17 cellular contexts compared by ENCODE assay signal in the genomic region with DNA sequence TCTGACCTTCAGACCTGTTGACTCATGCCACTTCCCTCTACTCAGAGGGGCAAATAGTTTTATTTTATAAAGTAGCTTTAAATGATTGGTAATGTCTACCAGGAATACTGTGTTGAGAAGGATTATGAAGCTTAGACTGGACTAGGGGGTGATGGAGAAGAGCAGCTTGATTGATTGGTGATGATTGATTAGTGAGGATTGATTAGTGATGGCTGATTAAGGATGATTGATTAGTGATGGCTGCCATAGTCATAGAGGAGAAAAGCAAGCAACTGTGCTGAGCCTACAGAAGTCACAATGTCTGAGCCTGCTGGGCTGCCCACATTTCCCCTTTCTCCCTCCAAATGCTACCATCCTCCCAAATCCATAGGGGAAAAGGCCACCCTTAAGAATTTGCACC.
DNase-seq lines count a peak whose midpoint lies in the region; ATAC-seq, FAIRE-seq and TF ChIP-seq lines count a peak whose summit lies in the region.
"Had no signal": no experiment of that assay in that cellular context is flagged by ENCODE, and none has a peak within 500 bp of the region (broad histone marks: within the 10 kb centered on the region; RNA-seq: fewer than 3 reads in every experiment).

No MANE protein-coding gene starts in this region.

- no peak overlapping the region for H4K5ac ChIP-seq in H1 (ENCODE audit: insufficient read length, low read depth, low read length)

- H2BK5ac ChIP-seq in H1 (ENCODE audit: low read depth, low read length), result no peak overlapping the region
- H2BK5ac ChIP-seq in neuronal stem cell (ENCODE audit: low read length), result no peak overlapping the region

- H3K9ac ChIP-seq in H1 (replicated peaks in 1 of 4; ENCODE audit: extremely low read depth in 1 of 4, low read depth in 3 of 4, low read length in 3 of 4) (no peak overlapping the region), neuronal stem cell (ENCODE audit: low read depth, low read length, poor library complexity) (no peak overlapping the region)
- H3K9ac ChIP-seq: GM23248 had no signal

- no peak overlapping the region for H3K4ac ChIP-seq in H1 (replicated peaks; ENCODE audit: insufficient read length, low read depth, low read length)
- no peak overlapping the region for H3K4ac ChIP-seq in neuronal stem cell (ENCODE audit: low read length)

- no peak overlapping the region for H3K4me2 ChIP-seq in H1 (ENCODE audit: insufficient read depth in 1 of 2, low read depth in 2 of 2, low read length in 2 of 2)
- H3K4me2 ChIP-seq in neuronal stem cell (ENCODE audit: insufficient read depth, low read length, poor library complexity, severe bottlenecking), result no peak overlapping the region

- H2BK12ac ChIP-seq in H1 (ENCODE audit: low read depth, low read length), result no peak overlapping the region
- no peak overlapping the region for H2BK12ac ChIP-seq in neuronal stem cell (ENCODE audit: low read length)

- POLR2A ChIA-PET in HEK293T (lab: Yijun Ruan, JAX) (no interaction called here), H1 (lab: Charles Lee; ENCODE audit: partially characterized antibody) (no interaction called here)

- FAIRE-seq in H1 (lab: Jason Lieb, UNC), result no peak
- FAIRE-seq: GM12892, GM19239 had no signal

- H3K79me2 ChIP-seq in H1 (ENCODE audit: control insufficient read depth in 1 of 2, insufficient read depth in 2 of 2, low read length in 2 of 2), result no peaks in the 10 kb centered on the region

- peaks cover 4% of the 10 kb centered on the region; the same call in 1 of the 2 replicates for H3K23me2 ChIP-seq in H1 (ENCODE audit: low read depth, low read length)

- H3K9me3 ChIP-seq in H1 (ENCODE audit: insufficient read depth in 2 of 2, low read depth in 1 of 2, low read length in 1 of 2), result no peaks in the 10 kb centered on the region
- peaks cover 0 to 12% of the 10 kb centered on the region in 2 donors for H3K9me3 ChIP-seq in neuronal stem cell (replicated peaks in 1 of 2; ENCODE audit: control insufficient read depth in 2 of 2, insufficient read depth in 1 of 2, low read depth in 1 of 2, low read length in 2 of 2)
- H3K9me3 ChIP-seq: HAP-1 had no signal

- no peak for TF ChIP-seq EP300 in H1 (IDR thresholded peaks at IDR 0.05; ENCODE audit: borderline replicate concordance in 1 of 2, low read depth in 2 of 2, low read length in 2 of 2)

- no peak for TF ChIP-seq CTCF in H1 (IDR thresholded peaks at IDR 0.05; ENCODE audit: control extremely low read depth in 1 of 3, insufficient read depth in 1 of 3, low read depth in 1 of 3, low read length in 3 of 3)

- H2BK15ac ChIP-seq in H1 (ENCODE audit: low read length) (no peak overlapping the region), neuronal stem cell (ENCODE audit: low read length) (no peak overlapping the region)

- H3K4me3 ChIP-seq in H1 (ENCODE audit: extremely low read depth in 1 of 4, insufficient read depth in 2 of 4, low read depth in 3 of 4, low read length in 4 of 4) (no peak overlapping the region), neuronal stem cell (ENCODE audit: low read length in 2 of 2) (no peak overlapping the region)
- H3K4me3 ChIP-seq: GM23248, HAP-1 had no signal

- no peak for ATAC-seq in HG03139 (IDR thresholded peaks at IDR 0.05; ENCODE audit: unreplicated experiment)
- ATAC-seq in GM18858 (IDR thresholded peaks at IDR 0.05; ENCODE audit: unreplicated experiment), result no peak

- H3K14ac ChIP-seq in H1 (ENCODE audit: insufficient read length), result no peak overlapping the region
- no peak overlapping the region for H3K14ac ChIP-seq in neuronal stem cell (ENCODE audit: low read length)

- H3K27me3 ChIP-seq in H1 (replicated peaks in 1 of 4; ENCODE audit: control insufficient read depth in 3 of 4, extremely low read depth in 1 of 4, insufficient read depth in 3 of 4, low read length in 3 of 4), result no peaks in the 10 kb centered on the region; a peak in 1 of 7 replicates
- no peaks in the 10 kb centered on the region for H3K27me3 ChIP-seq in neuronal stem cell (ENCODE audit: control insufficient read depth in 3 of 3, insufficient read depth in 3 of 3, low read depth in 1 of 3, low read length in 3 of 3)

- DNase-seq in HEK293T (ENCODE audit: extremely low spot score) (no peak), H1 (ENCODE audit: low read depth in 1 of 2, low spot score in 2 of 2) (no peak), neuronal stem cell (ENCODE audit: low spot score) (no peak), HUDEP-2 (lab: John Stamatoyannopoulos, UW; ENCODE audit: unreplicated experiment in 76 of 76) (no peak)
- DNase-seq: C1 segment of cervical spinal cord; Calu3; CD4-positive, alpha-beta memory T cell; COR-L47; DMS53; DMS79 treated with DMSO at 0.1 percent for 48 hours; GF-D8; GM23248 had no signal

- peak overlapping the region; percentile 84 for H2BK120ac ChIP-seq in H1 (replicated peaks; ENCODE audit: low read depth, low read length)
- no peak overlapping the region for H2BK120ac ChIP-seq in neuronal stem cell (ENCODE audit: low read depth, low read length)

- CTCF ChIA-PET in HEK293T (lab: Yijun Ruan, JAX) (no interaction called here), H1 (lab: Charles Lee; ENCODE audit: partially characterized antibody) (no interaction called here)

- no peak overlapping the region for H3K27ac ChIP-seq in H1 (ENCODE audit: low read depth, low read length)
- peak overlapping the region; percentile 1 for H3K27ac ChIP-seq in neuronal stem cell (replicated peaks; ENCODE audit: low read length)
- H3K27ac ChIP-seq: GM23248 had no signal

- H2AK5ac ChIP-seq in H1 (ENCODE audit: low read depth, low read length) (no peak overlapping the region), neuronal stem cell (ENCODE audit: low read depth, low read length) (no peak overlapping the region)

- no peak overlapping the region for H3K56ac ChIP-seq in H1 (replicated peaks; ENCODE audit: insufficient read length, low read depth, low read length)

- H3K23ac ChIP-seq in H1 (ENCODE audit: insufficient read length), result no peak overlapping the region
- H3K23ac ChIP-seq in neuronal stem cell (ENCODE audit: low read depth, low read length, poor library complexity), result no peak overlapping the region

- H3K79me1 ChIP-seq in H1 (ENCODE audit: low read depth, low read length) (no peaks in the 10 kb centered on the region), neuronal stem cell (ENCODE audit: low read depth, low read length) (no peaks in the 10 kb centered on the region)

- peak overlapping the region; percentile 13; the same call in 1 of the 2 replicates for H3K18ac ChIP-seq in H1 (ENCODE audit: extremely low read depth, low read length)
- no peak overlapping the region for H3K18ac ChIP-seq in neuronal stem cell (ENCODE audit: low read length)

- H4K8ac ChIP-seq in H1 (ENCODE audit: extremely low read depth, insufficient read depth, low read length) (no peak overlapping the region), neuronal stem cell (ENCODE audit: low read depth, low read length) (no peak overlapping the region)

- TF ChIP-seq POLR2A in H1 (IDR thresholded peaks at IDR 0.05; ENCODE audit: control extremely low read depth in 1 of 2, low read depth in 2 of 2, low read length in 2 of 2), result no peak

- no peak for TF ChIP-seq RAD21 in H1 (IDR thresholded peaks at IDR 0.05 in 1 of 2, conservative IDR thresholded peaks at IDR 0.05 in 1 of 2; ENCODE audit: low read depth in 2 of 2, low read length in 2 of 2)

- H3K4me1 ChIP-seq in H1 (replicated peaks in 1 of 4; ENCODE audit: control insufficient read depth in 3 of 4, insufficient read depth in 4 of 4, low read length in 3 of 4), result peaks cover 3 to 13% (median 7%) of the 10 kb centered on the region in 4 experiments
- H3K4me1 ChIP-seq in neuronal stem cell (ENCODE audit: control insufficient read depth in 2 of 2, insufficient read depth in 1 of 2, low read depth in 1 of 2, low read length in 2 of 2), result peaks cover 15 to 37% of the 10 kb centered on the region in 2 donors

- H3K36me3 ChIP-seq in H1 (ENCODE audit: control insufficient read depth in 2 of 4, insufficient read depth in 4 of 4, low read length in 3 of 4), result no peaks in the 10 kb centered on the region
- no peaks in the 10 kb centered on the region for H3K36me3 ChIP-seq in neuronal stem cell (replicated peaks in 1 of 2; ENCODE audit: control insufficient read depth in 2 of 2, insufficient read depth in 2 of 2, low read length in 2 of 2)
- H3K36me3 ChIP-seq: HAP-1 had no signal

- H2BK20ac ChIP-seq in H1 (ENCODE audit: low read length), result peak overlapping the region; percentile 92; the same call in 1 of the 2 replicates

- H2AFZ ChIP-seq in H1 (ENCODE audit: low read length) (no peak overlapping the region), neuronal stem cell (ENCODE audit: low read length) (no peak overlapping the region)
- H2AFZ ChIP-seq: GM23248 had no signal

- H4K20me1 ChIP-seq in H1 (replicated peaks in 1 of 2; ENCODE audit: control insufficient read depth in 1 of 2, insufficient read depth in 2 of 2, low read length in 2 of 2), result no peaks in the 10 kb centered on the region

- H4K91ac ChIP-seq in H1 (replicated peaks; ENCODE audit: insufficient read length, low read length) (peak overlapping the region; percentile 25), neuronal stem cell (ENCODE audit: low read depth, low read length, poor library complexity) (no peak overlapping the region)

TF ChIP-seq in HEK293T, 16 proteins besides CTCF, POLR2A, EP300 and RAD21 (continues in another document):
- TF ChIP-seq, protein P1, sequence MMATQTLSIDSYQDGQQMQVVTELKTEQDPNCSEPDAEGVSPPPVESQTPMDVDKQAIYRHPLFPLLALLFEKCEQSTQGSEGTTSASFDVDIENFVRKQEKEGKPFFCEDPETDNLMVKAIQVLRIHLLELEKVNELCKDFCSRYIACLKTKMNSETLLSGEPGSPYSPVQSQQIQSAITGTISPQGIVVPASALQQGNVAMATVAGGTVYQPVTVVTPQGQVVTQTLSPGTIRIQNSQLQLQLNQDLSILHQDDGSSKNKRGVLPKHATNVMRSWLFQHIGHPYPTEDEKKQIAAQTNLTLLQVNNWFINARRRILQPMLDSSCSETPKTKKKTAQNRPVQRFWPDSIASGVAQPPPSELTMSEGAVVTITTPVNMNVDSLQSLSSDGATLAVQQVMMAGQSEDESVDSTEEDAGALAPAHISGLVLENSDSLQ (IDR thresholded peaks at IDR 0.05), result 0 out of 2 replicates have a peak, but pooled peaks have one; percentile 19
- TF ChIP-seq LEF1 (IDR thresholded peaks at IDR 0.05; ENCODE audit: borderline replicate concordance), result no peak
- no peak for TF ChIP-seq L3MBTL2 (conservative IDR thresholded peaks at IDR 0.05)

TF ChIP-seq in H1, 55 proteins besides CTCF, POLR2A, EP300 and RAD21:
- TF ChIP-seq SRF (IDR thresholded peaks at IDR 0.05; ENCODE audit: low read depth, low read length), result 0 out of 2 replicates have a peak, but pooled peaks have one; percentile 62
- no peak for TF ChIP-seq GTF2F1 (IDR thresholded peaks at IDR 0.05; ENCODE audit: borderline replicate concordance, low read depth, low read length)
